ENCODE assay signal across 18 cellular contexts in genomic region chr3:47398218-47398617, GRCh38. TPM values are rescaled to one million over a fixed set of nuclear protein-coding genes. Genes with fewer than 3 reads are reported as not detected.
A peak's percentile ranks its signal among the peaks of the same experiment; 100 is the strongest.
DNase-seq lines count a peak whose midpoint lies in the region; ATAC-seq and TF ChIP-seq lines count a peak whose summit lies in the region.
"Had no signal": no experiment of that assay in that cellular context is flagged by ENCODE, and none has a peak within 500 bp of the region (broad histone marks: within the 10 kb centered on the region; RNA-seq: fewer than 3 reads in every experiment).

No MANE protein-coding gene starts in this region.

- ATAC-seq in GM19324 (IDR thresholded peaks at IDR 0.05; ENCODE audit: low FRiP score, unreplicated experiment) (no peak), HG03045 (IDR thresholded peaks at IDR 0.05; ENCODE audit: unreplicated experiment) (no peak)
- ATAC-seq: PC-3 had no signal

- H2AFZ ChIP-seq in fibroblast of lung (ENCODE audit: low read length): no peak overlapping the region

- H3K9me3 ChIP-seq in adipocyte (ENCODE audit: control insufficient read depth, low read length) (no peaks in the 10 kb centered on the region), fibroblast of lung (ENCODE audit: control insufficient read depth, insufficient read depth, low read depth, low read length) (no peaks in the 10 kb centered on the region), stomach smooth muscle (ENCODE audit: control insufficient read depth in 2 of 2, low read length in 2 of 2) (no peaks in the 10 kb centered on the region)
- H3K9me3 ChIP-seq: BE2C, SJSA1 had no signal

- no peak overlapping the region for H3K9ac ChIP-seq in adipocyte (ENCODE audit: low read length)
- H3K9ac ChIP-seq in fibroblast of lung (ENCODE audit: insufficient read depth, low read length): no peak overlapping the region
- peak overlapping the region in 1 of 2 donors; percentile 21 for H3K9ac ChIP-seq in stomach smooth muscle (ENCODE audit: low read length in 2 of 2)

- H3K27me3 ChIP-seq in adipocyte (replicated peaks; ENCODE audit: control insufficient read depth, insufficient read depth, low read length) (no peaks in the 10 kb centered on the region), fibroblast of lung (ENCODE audit: control insufficient read depth, insufficient read depth, low read length) (no peaks in the 10 kb centered on the region), stomach smooth muscle (ENCODE audit: control insufficient read depth in 1 of 2, insufficient read depth in 2 of 2, low read length in 2 of 2) (no peaks in the 10 kb centered on the region)
- H3K27me3 ChIP-seq: BE2C, SJSA1 had no signal

- no peak overlapping the region for H3K4me3 ChIP-seq in adipocyte (ENCODE audit: low read length)
- H3K4me3 ChIP-seq in fibroblast of lung (replicated peaks in 1 of 4; ENCODE audit: control extremely low read depth in 1 of 4, insufficient read depth in 1 of 4, low read depth in 3 of 4, low read length in 4 of 4): no peak overlapping the region
- H3K4me3 ChIP-seq in stomach smooth muscle (ENCODE audit: low read length in 2 of 2): no peak overlapping the region
- H3K4me3 ChIP-seq: SJSA1 had no signal

- peaks cover 15% of the 10 kb centered on the region for H3K4me1 ChIP-seq in adipocyte (ENCODE audit: control insufficient read depth, insufficient read depth, low read length)
- H3K4me1 ChIP-seq in fibroblast of lung (ENCODE audit: control insufficient read depth, extremely low read depth, insufficient read depth, low read length): peaks cover 17% of the 10 kb centered on the region
- peaks cover 24% of the 10 kb centered on the region for H3K4me1 ChIP-seq in stomach smooth muscle (ENCODE audit: control insufficient read depth, insufficient read depth, low read length)
- H3K4me1 ChIP-seq: BE2C had no signal

- peak; percentile 40 for DNase-seq in AG09319 (ENCODE audit: extremely low read depth, low read depth)
- peak; percentile 55 for DNase-seq in adipocyte (ENCODE audit: low read depth)
- DNase-seq in fibroblast of lung (ENCODE audit: low read depth in 2 of 2): peak in 1 of 2 donors; percentile 67
- DNase-seq in NCI-H1694 treated with DMSO at 0.1 percent for 48 hours (lab: John Stamatoyannopoulos, UW): no peak
- DNase-seq: BE2C; CD4-positive, alpha-beta T cell; DMS53; H7; NCI-H1417; NCI-H2029; NCI-H2171; NCI-H446 treated with DMSO at 0.1 percent for 48 hours; NCI-H774; PC-3 had no signal

- H3K36me3 ChIP-seq in adipocyte (ENCODE audit: control insufficient read depth, insufficient read depth, low read length, severe bottlenecking) (peaks cover 17% of the 10 kb centered on the region), fibroblast of lung (ENCODE audit: control insufficient read depth, insufficient read depth, low read length) (peaks cover 8% of the 10 kb centered on the region), stomach smooth muscle (ENCODE audit: control insufficient read depth in 2 of 2, insufficient read depth in 2 of 2, low read length in 2 of 2) (peaks cover 0 to 9% of the 10 kb centered on the region in 2 donors)
- H3K36me3 ChIP-seq: BE2C had no signal

- no peaks in the 10 kb centered on the region for H4K20me1 ChIP-seq in fibroblast of lung (ENCODE audit: control insufficient read depth, extremely low read depth, insufficient read depth, low read length)

- H3K4me2 ChIP-seq in fibroblast of lung (ENCODE audit: extremely low read depth, insufficient read depth, low read length): no peak overlapping the region

- H3K27ac ChIP-seq in fibroblast of lung (ENCODE audit: insufficient read depth, low read length) (peak overlapping the region; percentile 9), stomach smooth muscle (ENCODE audit: low read length) (peak overlapping the region; percentile 31)
- H3K27ac ChIP-seq: SJSA1 had no signal

- TF ChIP-seq CTCF in AG09319 (IDR thresholded peaks at IDR 0.05; ENCODE audit: low read depth, low read length) (no peak), fibroblast of lung (conservative IDR thresholded peaks at IDR 0.05 in 1 of 2, IDR thresholded peaks at IDR 0.05 in 1 of 2; ENCODE audit: low read depth in 1 of 2, low read length in 2 of 2) (no peak)

- H3K79me2 ChIP-seq in fibroblast of lung (ENCODE audit: control insufficient read depth, insufficient read depth, low read length): peaks cover 32% of the 10 kb centered on the region

RNA-seq across cellular contexts. Expression of gene PTPN23, which starts 17.4 kb away (rescaled TPM):
- total RNA-seq in fibroblast of lung: 11.6 and 19.7 TPM in 2 replicates
- 1.5 and 2.7 TPM in 2 replicates for polyA plus RNA-seq in fibroblast of lung
- 27.4 and 30.1 TPM in 2 replicates for polyA plus RNA-seq in fibroblast of lung (2012)
- 38.7 and 46.1 TPM in 2 replicates for polyA minus RNA-seq in fibroblast of lung (ENCODE audit: low replicate concordance)
